8 cellular contexts compared by ENCODE assay signal in genomic region chr7:1873421-1873820, GRCh38.
"Had no signal": no experiment of that assay in that cellular context is flagged by ENCODE, and none has a peak within 500 bp of the region (broad histone marks: within the 10 kb centered on the region; RNA-seq: fewer than 3 reads in every experiment).

No MANE protein-coding gene starts in this region.

- DNase-seq: GM23248, GOT3, H9, HCEC 1CT, IMR-90 had no signal

- H3K27ac ChIP-seq: GM23248, HL-60 had no signal

- H3K9ac ChIP-seq: GM23248 had no signal

- H3K4me3 ChIP-seq: GM23248, K562 had no signal

- FAIRE-seq: H54, K562 had no signal

- ATAC-seq: K562 had no signal

- H2AFZ ChIP-seq: GM23248 had no signal
